1 cellular context compared by ENCODE assay signal in genomic region chr16:85209526-85210121, GRCh38.
TF ChIP-seq lines count a peak whose summit lies in the region.

No MANE protein-coding gene starts in this region.

TF ChIP-seq in HCT116, 20 proteins besides CTCF, POLR2A, EP300 and RAD21 (continued from another document):
- no peak for TF ChIP-seq REST (IDR thresholded peaks at IDR 0.05; ENCODE audit: low read depth)
- TF ChIP-seq SIN3A (IDR thresholded peaks at IDR 0.05; ENCODE audit: low read depth), result no peak
- TF ChIP-seq MAX (IDR thresholded peaks at IDR 0.05), result no peak
- no peak for TF ChIP-seq POLR2AphosphoS5 (IDR thresholded peaks at IDR 0.05; ENCODE audit: low read depth, low read length)
- no peak for TF ChIP-seq SRF (IDR thresholded peaks at IDR 0.05; ENCODE audit: low read depth)
- TF ChIP-seq JUND (IDR thresholded peaks at IDR 0.05), result no peak
- TF ChIP-seq ZFX (IDR thresholded peaks at IDR 0.05), result no peak
- no peak for TF ChIP-seq FOSL1 (IDR thresholded peaks at IDR 0.05; ENCODE audit: low read depth)
- no peak for TF ChIP-seq EZH2 (IDR thresholded peaks at IDR 0.05)
- no peak for TF ChIP-seq CEBPB (IDR thresholded peaks at IDR 0.05; ENCODE audit: low read depth)
- no peak for TF ChIP-seq EGR1 (IDR thresholded peaks at IDR 0.05; ENCODE audit: low read depth)
- TF ChIP-seq EZH2phosphoT487 (IDR thresholded peaks at IDR 0.05; ENCODE audit: borderline replicate concordance), result no peak
- no peak for TF ChIP-seq ELF1 (IDR thresholded peaks at IDR 0.05; ENCODE audit: borderline replicate concordance, low read depth)
- no peak for TF ChIP-seq ATF3 (IDR thresholded peaks at IDR 0.05)
TF ChIP-seq in HCT116: peak in this region for 0.
